1 cellular context compared by ENCODE assay signal in genomic region chr14:76551906-76552305, GRCh38.
TF ChIP-seq lines count a peak whose summit lies in the region.

No MANE protein-coding gene starts in this region.

TF ChIP-seq in WTC11, 78 proteins besides CTCF, POLR2A, EP300 and RAD21 (continued from another document):
- no peak for TF ChIP-seq IRF1 (CRISPR knock-in tag; IDR thresholded peaks at IDR 0.05)
- TF ChIP-seq, protein P1, sequence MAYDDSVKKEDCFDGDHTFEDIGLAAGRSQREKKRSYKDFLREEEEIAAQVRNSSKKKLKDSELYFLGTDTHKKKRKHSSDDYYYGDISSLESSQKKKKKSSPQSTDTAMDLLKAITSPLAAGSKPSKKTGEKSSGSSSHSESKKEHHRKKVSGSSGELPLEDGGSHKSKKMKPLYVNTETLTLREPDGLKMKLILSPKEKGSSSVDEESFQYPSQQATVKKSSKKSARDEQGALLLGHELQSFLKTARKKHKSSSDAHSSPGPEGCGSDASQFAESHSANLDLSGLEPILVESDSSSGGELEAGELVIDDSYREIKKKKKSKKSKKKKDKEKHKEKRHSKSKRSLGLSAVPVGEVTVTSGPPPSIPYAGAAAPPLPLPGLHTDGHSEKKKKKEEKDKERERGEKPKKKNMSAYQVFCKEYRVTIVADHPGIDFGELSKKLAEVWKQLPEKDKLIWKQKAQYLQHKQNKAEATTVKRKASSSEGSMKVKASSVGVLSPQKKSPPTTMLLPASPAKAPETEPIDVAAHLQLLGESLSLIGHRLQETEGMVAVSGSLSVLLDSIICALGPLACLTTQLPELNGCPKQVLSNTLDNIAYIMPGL (CRISPR knock-in tag; IDR thresholded peaks at IDR 0.05), result no peak
- no peak for TF ChIP-seq MXD4 (CRISPR knock-in tag; IDR thresholded peaks at IDR 0.05; ENCODE audit: borderline replicate concordance)
- no peak for TF ChIP-seq ATF3 (CRISPR knock-in tag; conservative IDR thresholded peaks at IDR 0.05)
TF ChIP-seq in WTC11: peak in this region for 0.
